In genomic region chrX:45799576-45799975, GRCh38 we compare ENCODE assay signal across 22 cellular contexts.
DNase-seq lines count a peak whose midpoint lies in the region; ATAC-seq, FAIRE-seq and TF ChIP-seq lines count a peak whose summit lies in the region.
"Had no signal": no experiment of that assay in that cellular context is flagged by ENCODE, and none has a peak within 500 bp of the region (broad histone marks: within the 10 kb centered on the region; RNA-seq: fewer than 3 reads in every experiment).

No MANE protein-coding gene starts in this region.

- POLR2A ChIA-PET in activated naive CD8-positive, alpha-beta T cell treated with anti-CD3 and anti-CD28 coated beads, Interleukin-2, amount 10 ng/mL, durations not matched to agents 7 days and 5 days (lab: Charles Lee), result no interaction called here

- H3K9me3 ChIP-seq in osteoblast (ENCODE audit: low read depth, low read length), result no peaks in the 10 kb centered on the region
- H3K9me3 ChIP-seq: HAP-1 had no signal

- no peaks in the 10 kb centered on the region for H3K36me3 ChIP-seq in osteoblast (ENCODE audit: insufficient read depth, low read length)

- peak overlapping the region; percentile 69 for H3K4me3 Mint-ChIP-seq in activated CD4-positive, alpha-beta T cell treated with anti-CD3 and anti-CD28 coated beads, Interleukin-2, amount 10 ng/mL, durations not matched to agents 24 days and 14 days
- H3K4me3 Mint-ChIP-seq in activated naive CD8-positive, alpha-beta T cell treated with anti-CD3 and anti-CD28 coated beads, Interleukin-2, amount 10 ng/mL, durations not matched to agents 7 days and 5 days, result peak overlapping the region; percentile 53
- H3K4me3 Mint-ChIP-seq in glutamatergic neuron (ENCODE audit: unreplicated experiment), result no peak overlapping the region
- H3K4me3 Mint-ChIP-seq: IgD-negative memory B cell; stimulated activated effector memory CD8-positive, alpha-beta T cell treated with anti-CD3 and anti-CD28 coated beads, Interleukin-12 subunit alpha, Interleukin-12 subunit beta, amount 100 ng/mL, for 72 hours had no signal

- H2AFZ ChIP-seq in osteoblast (ENCODE audit: low read length), result no peak overlapping the region

- H3K27ac ChIP-seq in osteoblast (ENCODE audit: low read depth, low read length), result peak overlapping the region; percentile 62

- peaks cover 53% of the 10 kb centered on the region for H3K4me1 ChIP-seq in osteoblast (ENCODE audit: insufficient read depth, low read length)

- ATAC-seq in activated naive CD8-positive, alpha-beta T cell treated with anti-CD3 and anti-CD28 coated beads, Interleukin-2, amount 10 ng/mL, durations not matched to agents 7 days and 5 days (ENCODE audit: low read depth), result no peak
- no peak for ATAC-seq in GM18517 (IDR thresholded peaks at IDR 0.05; ENCODE audit: unreplicated experiment)
- ATAC-seq: activated CD4-positive, CD25-positive, alpha-beta regulatory T cell treated with anti-CD3 and anti-CD28 coated beads, Interleukin-2, amount 50 U/mL, for 24 hours; left cardiac atrium; stimulated activated effector memory CD8-positive, alpha-beta T cell treated with anti-CD3 and anti-CD28 coated beads, Interleukin-12 subunit alpha, Interleukin-12 subunit beta, amount 100 ng/mL, for 72 hours had no signal

- no peak overlapping the region for H3K4me2 ChIP-seq in osteoblast (ENCODE audit: insufficient read depth, low read length)

- no peaks in the 10 kb centered on the region for H3K27me3 Mint-ChIP-seq in activated CD4-positive, alpha-beta T cell treated with anti-CD3 and anti-CD28 coated beads, Interleukin-2, amount 10 ng/mL, durations not matched to agents 24 days and 14 days
- H3K27me3 Mint-ChIP-seq in activated naive CD8-positive, alpha-beta T cell treated with anti-CD3 and anti-CD28 coated beads, Interleukin-2, amount 10 ng/mL, durations not matched to agents 7 days and 5 days, result no peaks in the 10 kb centered on the region
- H3K27me3 Mint-ChIP-seq in glutamatergic neuron (ENCODE audit: unreplicated experiment), result no peaks in the 10 kb centered on the region
- H3K27me3 Mint-ChIP-seq: brain had no signal

- no peaks in the 10 kb centered on the region for H4K20me1 ChIP-seq in osteoblast (ENCODE audit: insufficient read depth, low read length)

- TF ChIP-seq CTCF in osteoblast (IDR thresholded peaks at IDR 0.05; ENCODE audit: extremely low read depth, low read depth, low read length), result no peak
- no peak for TF ChIP-seq CTCF in glutamatergic neuron (IDR thresholded peaks at IDR 0.05; ENCODE audit: partially characterized antibody, unreplicated experiment)

- peak; percentile 69 for FAIRE-seq in GM12891 (lab: Jason Lieb, UNC)

- H3K4me1 Mint-ChIP-seq in activated CD4-positive, alpha-beta T cell treated with anti-CD3 and anti-CD28 coated beads, Interleukin-2, amount 10 ng/mL, durations not matched to agents 24 days and 14 days, result peaks cover 60% of the 10 kb centered on the region
- peaks cover 48% of the 10 kb centered on the region for H3K4me1 Mint-ChIP-seq in activated naive CD8-positive, alpha-beta T cell treated with anti-CD3 and anti-CD28 coated beads, Interleukin-2, amount 10 ng/mL, durations not matched to agents 7 days and 5 days
- peaks cover 6% of the 10 kb centered on the region for H3K4me1 Mint-ChIP-seq in glutamatergic neuron (ENCODE audit: low read depth, unreplicated experiment)

- H3K79me2 ChIP-seq in osteoblast (ENCODE audit: insufficient read depth, low read length), result peaks cover 79% of the 10 kb centered on the region

- H3K36me3 Mint-ChIP-seq in activated CD4-positive, alpha-beta T cell treated with anti-CD3 and anti-CD28 coated beads, Interleukin-2, amount 10 ng/mL, durations not matched to agents 24 days and 14 days (ENCODE audit: low read depth), result peaks cover 58% of the 10 kb centered on the region
- peaks cover 5% of the 10 kb centered on the region for H3K36me3 Mint-ChIP-seq in activated naive CD8-positive, alpha-beta T cell treated with anti-CD3 and anti-CD28 coated beads, Interleukin-2, amount 10 ng/mL, durations not matched to agents 7 days and 5 days
- no peaks in the 10 kb centered on the region for H3K36me3 Mint-ChIP-seq in glutamatergic neuron (ENCODE audit: unreplicated experiment)
- H3K36me3 Mint-ChIP-seq: brain, IgD-negative memory B cell had no signal

- H3K27me3 ChIP-seq in osteoblast (ENCODE audit: insufficient read depth, low read length), result peaks cover 25% of the 10 kb centered on the region

- no peak overlapping the region for H3K4me3 ChIP-seq in osteoblast (ENCODE audit: insufficient read depth, low read length)
- H3K4me3 ChIP-seq: HAP-1, skin epidermis had no signal

- peak overlapping the region; percentile 79 for H3K27ac Mint-ChIP-seq in activated CD4-positive, alpha-beta T cell treated with anti-CD3 and anti-CD28 coated beads, Interleukin-2, amount 10 ng/mL, durations not matched to agents 24 days and 14 days
- no peak overlapping the region for H3K27ac Mint-ChIP-seq in activated naive CD8-positive, alpha-beta T cell treated with anti-CD3 and anti-CD28 coated beads, Interleukin-2, amount 10 ng/mL, durations not matched to agents 7 days and 5 days
- no peak overlapping the region for H3K27ac Mint-ChIP-seq in glutamatergic neuron (ENCODE audit: unreplicated experiment)
- H3K27ac Mint-ChIP-seq: stimulated activated effector memory CD8-positive, alpha-beta T cell treated with anti-CD3 and anti-CD28 coated beads, Interleukin-12 subunit alpha, Interleukin-12 subunit beta, amount 100 ng/mL, for 72 hours had no signal

- intact Hi-C loops in activated CD4-positive, alpha-beta T cell treated with anti-CD3 and anti-CD28 coated beads, Interleukin-2, amount 10 ng/mL, durations not matched to agents 24 days and 14 days (cut with micrococcal nuclease), result no loop called here

- TF ChIP-seq POLR2A in GM12891 (IDR thresholded peaks at IDR 0.05; ENCODE audit: low read depth, low read length), result no peak

- no peak for DNase-seq in activated CD4-positive, alpha-beta T cell treated with anti-CD3 and anti-CD28 coated beads, Interleukin-2, amount 10 ng/mL, durations not matched to agents 24 days and 14 days
- DNase-seq in activated CD4-positive, alpha-beta T cell treated with anti-CD3 and anti-CD28 coated beads for 4 hours, result no peak
- DNase-seq in GM12891 (ENCODE audit: insufficient read length, low spot score), result no peak
- DNase-seq in activated naive CD8-positive, alpha-beta T cell treated with anti-CD3 and anti-CD28 coated beads, Interleukin-2, amount 10 ng/mL, durations not matched to agents 7 days and 5 days, result no peak
- no peak for DNase-seq in osteoblast (ENCODE audit: insufficient read length, low spot score, missing footprints)
- DNase-seq in glutamatergic neuron, result no peak
- no peak for DNase-seq in A172 (ENCODE audit: low spot score)
- DNase-seq: GF-D8, hypothalamus, left cardiac atrium, MV-4-11, NCI-H2081, NCI-H526, occipital lobe, RPMI8226 had no signal

- H3K9me3 Mint-ChIP-seq in activated CD4-positive, alpha-beta T cell treated with anti-CD3 and anti-CD28 coated beads, Interleukin-2, amount 10 ng/mL, durations not matched to agents 24 days and 14 days, result peaks cover 4% of the 10 kb centered on the region
- H3K9me3 Mint-ChIP-seq in activated naive CD8-positive, alpha-beta T cell treated with anti-CD3 and anti-CD28 coated beads, Interleukin-2, amount 10 ng/mL, durations not matched to agents 7 days and 5 days, result no peaks in the 10 kb centered on the region
- H3K9me3 Mint-ChIP-seq in glutamatergic neuron (ENCODE audit: unreplicated experiment), result no peaks in the 10 kb centered on the region
- H3K9me3 Mint-ChIP-seq: brain; stimulated activated effector memory CD8-positive, alpha-beta T cell treated with anti-CD3 and anti-CD28 coated beads, Interleukin-12 subunit alpha, Interleukin-12 subunit beta, amount 100 ng/mL, for 72 hours had no signal

TF ChIP-seq in GM12891, 5 proteins besides CTCF, POLR2A, EP300 and RAD21:
- TF ChIP-seq SPI1 (IDR thresholded peaks at IDR 0.05; ENCODE audit: low read depth, low read length) (no peak), POU2F2 (IDR thresholded peaks at IDR 0.05; ENCODE audit: low read depth, low read length) (no peak), POLR2AphosphoS5 (IDR thresholded peaks at IDR 0.05; ENCODE audit: low read depth, low read length) (no peak), TAF1 (IDR thresholded peaks at IDR 0.05; ENCODE audit: low read depth, low read length) (no peak), PAX5 (IDR thresholded peaks at IDR 0.05; ENCODE audit: insufficient read depth, low read length, severe bottlenecking) (no peak)
TF ChIP-seq in GM12891: peak in this region for 0.
